Comparison of ENCODE assay signal across 21 cellular contexts in genomic region chr7:95229301-95229700, GRCh38.
"Had no signal": no experiment of that assay in that cellular context is flagged by ENCODE, and none has a peak within 500 bp of the region (broad histone marks: within the 10 kb centered on the region; RNA-seq: fewer than 3 reads in every experiment).

No MANE protein-coding gene starts in this region.

- H3K4me1 ChIP-seq: body of pancreas, foreskin keratinocyte, left ventricle myocardium inferior, prostate gland, spleen, upper lobe of left lung had no signal

- H3K9me3 ChIP-seq: body of pancreas, left ventricle myocardium inferior, ovary, prostate gland, thoracic aorta, upper lobe of left lung had no signal

- DNase-seq: activated B cell treated with CpG ODN at 0.5 μM for 24 hours; activated CD4-positive, alpha-beta T cell treated with anti-CD3 and anti-CD28 coated beads for 4 hours; activated CD4-positive, alpha-beta T cell treated with anti-CD3 and anti-CD28 coated beads, Interleukin-2, amount 50 U/mL, for 48 hours; activated CD8-positive, alpha-beta memory T cell treated with anti-CD3 and anti-CD28 coated beads, Interleukin-2, amount 50 U/mL, for 48 hours; activated naive CD4-positive, alpha-beta T cell treated with Interleukin-2 at 50 U/mL for 16 hours; activated naive CD8-positive, alpha-beta T cell treated with anti-CD3 and anti-CD28 coated beads for 36 hours; activated T-cell treated with anti-CD3 and anti-CD28 coated beads, Interleukin-2, amount 50 U/mL, for 4 hours; amygdala; body of pancreas; foreskin keratinocyte; hippocampal formation; left ventricle myocardium inferior; naive thymus-derived CD8-positive, alpha-beta T cell; ovary; spleen; stimulated activated CD4-positive, alpha-beta T cell treated with anti-CD3 and anti-CD28 coated beads, Interleukin-4, amount 100 ng/mL, for 1 hour; stimulated activated naive CD4-positive, alpha-beta T cell; T1000; upper lobe of left lung had no signal

- H3K4me3 ChIP-seq: body of pancreas, left ventricle myocardium inferior, ovary, prostate gland, spleen, thoracic aorta, upper lobe of left lung had no signal

- H3K36me3 ChIP-seq: ovary, prostate gland, spleen, thoracic aorta, upper lobe of left lung had no signal

- ATAC-seq: activated T-cell treated with anti-CD3 and anti-CD28 coated beads, Interleukin-2, amount 50 U/mL, for 4 hours; body of pancreas; foreskin keratinocyte; naive thymus-derived CD8-positive, alpha-beta T cell had no signal

- H3K27me3 ChIP-seq: body of pancreas, ovary, spleen, upper lobe of left lung had no signal

- H3K27ac ChIP-seq: body of pancreas, foreskin keratinocyte, left ventricle myocardium inferior, ovary, prostate gland, spleen, thoracic aorta, upper lobe of left lung had no signal
